In the genomic region with DNA sequence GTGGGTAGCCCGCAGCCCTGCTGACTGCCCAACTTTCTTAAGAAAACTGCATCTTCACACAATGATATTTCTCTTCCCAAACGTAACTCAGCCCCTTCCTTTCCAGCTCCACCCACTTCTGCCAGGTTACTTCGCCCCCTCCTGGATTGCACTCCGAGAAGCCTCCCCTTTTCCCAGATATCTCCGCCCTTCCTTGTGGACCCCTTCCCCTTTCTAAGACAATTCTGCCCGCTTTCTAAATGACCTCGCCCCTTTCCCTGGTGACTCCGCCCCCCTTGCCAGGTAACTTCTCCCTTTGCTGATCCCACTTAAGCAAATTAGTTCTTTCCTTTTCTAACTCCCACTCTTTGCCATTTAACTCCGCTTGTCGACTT, we compare ENCODE assay signal across 8 cellular contexts. TPM values are rescaled to one million over a fixed set of nuclear protein-coding genes. Genes with fewer than 3 reads are reported as not detected.
DNase-seq lines count a peak whose midpoint lies in the region; ATAC-seq and TF ChIP-seq lines count a peak whose summit lies in the region.

No MANE protein-coding gene starts in this region.

- no peak for DNase-seq in activated CD4-positive, alpha-beta T cell treated with anti-CD3 and anti-CD28 coated beads for 36 hours
- no peak for DNase-seq in activated CD4-positive, alpha-beta T cell treated with anti-CD3 and anti-CD28 coated beads for 4 hours
- DNase-seq in NT2/D1 (ENCODE audit: low read depth, low spot score) (peak; percentile 28), endothelial cell (ENCODE audit: low spot score) (no peak), ovary (no peak), UCSD-AML1 (lab: John Stamatoyannopoulos, UW; ENCODE audit: unreplicated experiment) (no peak), head of caudate nucleus (no peak)
- DNase-seq in activated effector memory CD4-positive, alpha-beta T cell treated with anti-CD3 and anti-CD28 coated beads, Interleukin-2, amount 50 U/mL, for 16 hours = no peak

- no peaks in the 10 kb centered on the region for H3K9me3 Mint-ChIP-seq in activated CD4-positive, alpha-beta T cell treated with anti-CD3 and anti-CD28 coated beads for 36 hours (ENCODE audit: low read depth)
- H3K9me3 Mint-ChIP-seq in endothelial cell (ENCODE audit: unreplicated experiment) = no peaks in the 10 kb centered on the region

- peak overlapping the region in 1 of 2 donors; percentile 51 for H3K27ac ChIP-seq in ovary

- H3K27me3 ChIP-seq in NT2/D1 (ENCODE audit: insufficient read depth, insufficient read length) = peaks cover 5% of the 10 kb centered on the region
- H3K27me3 ChIP-seq in ovary = no peaks in the 10 kb centered on the region

- H3K4me1 ChIP-seq in NT2/D1 (ENCODE audit: insufficient read depth, insufficient read length) (peaks cover 10% of the 10 kb centered on the region), ovary (ENCODE audit: insufficient read depth) (peaks cover 2% of the 10 kb centered on the region)

- H3K27ac Mint-ChIP-seq in activated CD4-positive, alpha-beta T cell treated with anti-CD3 and anti-CD28 coated beads for 36 hours = peak overlapping the region; percentile 91
- peak overlapping the region; percentile 92 for H3K27ac Mint-ChIP-seq in endothelial cell (ENCODE audit: unreplicated experiment)

- CTCF ChIA-PET in activated CD4-positive, alpha-beta T cell treated with anti-CD3 and anti-CD28 coated beads for 36 hours (lab: Charles Lee) = interaction anchor here (0.6 to 3.2 kb wide), 19 partner anchors 10 to 322 kb away, joined by 3 to 26 read pairs (median 4); a partner anchor contains a TSS

- peak overlapping the region; percentile 61 for H3K4me3 ChIP-seq in NT2/D1 (ENCODE audit: insufficient read length, low read depth)
- H3K4me3 ChIP-seq in ovary = peak overlapping the region; percentile 80

- peak; percentile 6 for ATAC-seq in activated CD4-positive, alpha-beta T cell treated with anti-CD3 and anti-CD28 coated beads for 36 hours

- no peak for TF ChIP-seq POLR2A in ovary (IDR thresholded peaks at IDR 0.05)

- no peaks in the 10 kb centered on the region for H3K36me3 Mint-ChIP-seq in activated CD4-positive, alpha-beta T cell treated with anti-CD3 and anti-CD28 coated beads for 36 hours (ENCODE audit: low read depth)
- H3K36me3 Mint-ChIP-seq in endothelial cell (ENCODE audit: low read depth, unreplicated experiment) = peaks cover 17% of the 10 kb centered on the region

- H3K4me1 Mint-ChIP-seq in activated CD4-positive, alpha-beta T cell treated with anti-CD3 and anti-CD28 coated beads for 36 hours = peaks cover 11% of the 10 kb centered on the region
- H3K4me1 Mint-ChIP-seq in endothelial cell (ENCODE audit: unreplicated experiment) = peaks cover 28% of the 10 kb centered on the region

- TF ChIP-seq CTCF in endothelial cell (IDR thresholded peaks at IDR 0.05; ENCODE audit: unreplicated experiment) = no peak
- no peak for TF ChIP-seq CTCF in ovary (IDR thresholded peaks at IDR 0.05)

- TF ChIP-seq EP300 in ovary (IDR thresholded peaks at IDR 0.05) = no peak

- WGBS in ovary, 3 donors = 1 to 2% (median 1%) methylated on average over 10 of the region's 10 CpGs

- peak overlapping the region; percentile 87 for H3K9ac ChIP-seq in NT2/D1 (ENCODE audit: insufficient read length, low read depth)

- H3K36me3 ChIP-seq in NT2/D1 (ENCODE audit: insufficient read depth, insufficient read length, low read length) (peaks cover 3% of the 10 kb centered on the region), ovary (no peaks in the 10 kb centered on the region)

- POLR2A ChIA-PET in activated CD4-positive, alpha-beta T cell treated with anti-CD3 and anti-CD28 coated beads for 36 hours (lab: Charles Lee) = interaction anchor here (1.0 to 2.7 kb wide), 4 partner anchors 25 to 534 kb away, joined by 3 to 11 read pairs (median 6); no protein-coding TSS in a partner anchor

- H3K27me3 Mint-ChIP-seq in activated CD4-positive, alpha-beta T cell treated with anti-CD3 and anti-CD28 coated beads for 36 hours = no peaks in the 10 kb centered on the region
- H3K27me3 Mint-ChIP-seq in endothelial cell (ENCODE audit: unreplicated experiment) = peaks cover 17% of the 10 kb centered on the region

- H3K9me3 ChIP-seq in NT2/D1 (ENCODE audit: insufficient read depth, low read length) (no peaks in the 10 kb centered on the region), ovary (no peaks in the 10 kb centered on the region)

- intact Hi-C loops in activated CD4-positive, alpha-beta T cell treated with anti-CD3 and anti-CD28 coated beads for 36 hours (cut with DNase I, micrococcal nuclease) = loop anchor here (1.0 to 10.0 kb wide), 17 partner anchors 12 to 535 kb away; a partner anchor contains a TSS
- intact Hi-C loops in ovary (cut with DNase I) = loop anchor here in 3 of 4 donors (5.0 to 10.0 kb wide), 4 partner anchors 96 to 318 kb away; no protein-coding TSS in a partner anchor
- intact Hi-C loops in head of caudate nucleus (cut with DNase I) = no loop called here

- H3K4me3 Mint-ChIP-seq in activated CD4-positive, alpha-beta T cell treated with anti-CD3 and anti-CD28 coated beads for 36 hours = peak overlapping the region; percentile 76
- peak overlapping the region; percentile 97 for H3K4me3 Mint-ChIP-seq in endothelial cell (ENCODE audit: unreplicated experiment)

RNA-seq across cellular contexts. Expression of a gene that starts 2.6 kb away (rescaled TPM):
- 1 to 10 TPM; 4.5 to 4.6 TPM for total RNA-seq in activated CD4-positive, alpha-beta T cell treated with anti-CD3 and anti-CD28 coated beads for 36 hours
- 5.9 TPM for total RNA-seq in endothelial cell (ENCODE audit: unreplicated experiment)
- total RNA-seq in ovary = 1 to 10 TPM; 1.8 to 8.1 (median 5.4) TPM
- 1 to 10 TPM; 4.4 to 6.9 TPM for polyA plus RNA-seq in ovary

RNA-seq across cellular contexts. Expression of a gene that starts 26.9 kb away (rescaled TPM):
- total RNA-seq in activated CD4-positive, alpha-beta T cell treated with anti-CD3 and anti-CD28 coated beads for 36 hours = 100 to 1,000 TPM; 108 to 172 TPM
- total RNA-seq in endothelial cell (ENCODE audit: unreplicated experiment) (55.1 TPM), ovary (10 to 100 TPM; 38.7 to 91.3 (median 63.3) TPM)
- 10 to 100 TPM; 12.4 to 86.7 TPM for polyA plus RNA-seq in ovary

RNA-seq across cellular contexts. Expression of a gene that starts 27.9 kb away (rescaled TPM):
- under 1 TPM; 0.18 to 0.28 TPM for total RNA-seq in activated CD4-positive, alpha-beta T cell treated with anti-CD3 and anti-CD28 coated beads for 36 hours
- total RNA-seq in endothelial cell (ENCODE audit: unreplicated experiment) (114 TPM), ovary (under 1 TPM in 6 of 7 donors, not detected in 1; 0.08 to 0.96 (median 0.29) TPM)
- polyA plus RNA-seq in ovary = 1 to 10 TPM in 1 of 2 donors, under 1 TPM in 1; 0.13 to 1.6 TPM

RNA-seq across cellular contexts. Expression of a gene that starts 29.5 kb away (rescaled TPM):
- 1 to 10 TPM; 3.2 to 4.9 TPM for total RNA-seq in activated CD4-positive, alpha-beta T cell treated with anti-CD3 and anti-CD28 coated beads for 36 hours
- total RNA-seq in endothelial cell (ENCODE audit: unreplicated experiment) (not detected), ovary (1 to 10 TPM in 3 of 7 donors, under 1 TPM in 1, not detected in 3; 0.70 to 1.9 (median 1.5) TPM)
- polyA plus RNA-seq in ovary = under 1 TPM in 1 of 2 donors, not detected in 1; 0.59 TPM

RNA-seq across cellular contexts. Expression of a gene that starts 33.2 kb away (rescaled TPM):
- 100 to 1,000 TPM in 1 of 2 experiments, 10 to 100 TPM in 1; 92.1 to 125 TPM for total RNA-seq in activated CD4-positive, alpha-beta T cell treated with anti-CD3 and anti-CD28 coated beads for 36 hours
- total RNA-seq in endothelial cell (ENCODE audit: unreplicated experiment) (not detected), ovary (1 to 10 TPM in 5 of 7 donors, under 1 TPM in 2; 0.40 to 3.1 (median 1.5) TPM)
- polyA plus RNA-seq in ovary = 1 to 10 TPM; 1.6 to 4.4 TPM

Comparison
In these comparisons a context has a peak if more than half of its experiments do, and no peak if none do; other contexts are left out.
1. RNA of a gene that starts 27.9 kb away (total RNA-seq): 114 TPM in endothelial cell (single experiment); 0.18 to 0.28 TPM in activated CD4-positive, alpha-beta T cell treated with anti-CD3 and anti-CD28 coated beads for 36 hours and 0.08 to 0.96 TPM in ovary; every median in the first group is over 10 times any median in the second.